In genomic region chr4:25970241-25970675, GRCh38 we compare ENCODE assay signal across 8 cellular contexts. TPM values are rescaled to one million over a fixed set of nuclear protein-coding genes. Genes with fewer than 3 reads are reported as not detected.
DNase-seq lines count a peak whose midpoint lies in the region; ATAC-seq and TF ChIP-seq lines count a peak whose summit lies in the region.

No MANE protein-coding gene starts in this region.

- TF ChIP-seq POLR2A in body of pancreas (IDR thresholded peaks at IDR 0.05) = peak in 1 of 3 donors; percentile 34

- H3K4me1 Mint-ChIP-seq in activated CD4-positive, alpha-beta T cell treated with anti-CD3 and anti-CD28 coated beads, Interleukin-2, amount 10 ng/mL, durations not matched to agents 24 days and 14 days = no peaks in the 10 kb centered on the region

- H3K27ac ChIP-seq in body of pancreas (peak overlapping the region; percentile 18 to 83 (median 66)), mesodermal cell (ENCODE audit: low read depth, low read length, severe bottlenecking) (peak overlapping the region; percentile 23)

- peak; percentile 41 for ATAC-seq in HG02885 (IDR thresholded peaks at IDR 0.05; ENCODE audit: poor library complexity, unreplicated experiment)
- peak; percentile 74 for ATAC-seq in body of pancreas

- H3K36me3 ChIP-seq in body of pancreas (replicated peaks in 1 of 2; ENCODE audit: insufficient read depth in 1 of 2, low read depth in 2 of 2) = no peaks in the 10 kb centered on the region
- H3K36me3 ChIP-seq in mesodermal cell (ENCODE audit: control insufficient read depth, insufficient read depth, low read length) = no peaks in the 10 kb centered on the region

- H3K4me3 ChIP-seq in body of pancreas (no peak overlapping the region), mesodermal cell (ENCODE audit: extremely low read depth, insufficient read depth, low read length, poor library complexity, severe bottlenecking) (no peak overlapping the region)

- intact Hi-C loops in body of pancreas (cut with DNase I) = no loop called here
- intact Hi-C loops in activated CD4-positive, alpha-beta T cell treated with anti-CD3 and anti-CD28 coated beads, Interleukin-2, amount 10 ng/mL, durations not matched to agents 24 days and 14 days (cut with micrococcal nuclease) = no loop called here

- CTCF ChIA-PET in GM10248 (lab: Yijun Ruan, JAX) = interaction anchor here (0.8 to 7.1 kb wide), 5 partner anchors 9 to 360 kb away, joined by 3 to 52 read pairs (median 4); no protein-coding TSS in a partner anchor

- no peaks in the 10 kb centered on the region for H3K9me3 ChIP-seq in body of pancreas
- no peaks in the 10 kb centered on the region for H3K9me3 ChIP-seq in mesodermal cell (ENCODE audit: control insufficient read depth, low read length)

- 35 to 52% methylated on average over 4 to 11 of the region's 11 CpGs for WGBS in body of pancreas, 2 donors
- 76 to 84% methylated on average over 2 to 5 of the region's 11 CpGs for WGBS in mesodermal cell (ENCODE audit: insufficient coverage in 2 of 2), 2 experiments

- H3K4me1 ChIP-seq in body of pancreas (peaks cover 14% of the 10 kb centered on the region), mesodermal cell (ENCODE audit: control insufficient read depth, insufficient read depth, low read length, poor library complexity, severe bottlenecking) (peaks cover 12% of the 10 kb centered on the region)

- DNase-seq in GM10248 (ENCODE audit: extremely low spot score) (peak; percentile 55), body of pancreas (peak; percentile 19 to 45 (median 35)), NCI-H2227 (lab: John Stamatoyannopoulos, UW; ENCODE audit: unreplicated experiment) (no peak)
- no peak for DNase-seq in activated CD4-positive, alpha-beta T cell treated with anti-CD3 and anti-CD28 coated beads for 4 hours
- DNase-seq in activated CD4-positive, alpha-beta T cell treated with anti-CD3 and anti-CD28 coated beads, Interleukin-2, amount 10 ng/mL, durations not matched to agents 24 days and 14 days = no peak
- no peak for DNase-seq in activated CD4-positive, alpha-beta T cell treated with anti-CD3 and anti-CD28 coated beads, Interleukin-2, amount 50 U/mL, for 4 hours

- no peaks in the 10 kb centered on the region for H3K36me3 Mint-ChIP-seq in activated CD4-positive, alpha-beta T cell treated with anti-CD3 and anti-CD28 coated beads, Interleukin-2, amount 10 ng/mL, durations not matched to agents 24 days and 14 days (ENCODE audit: low read depth)

- no peak overlapping the region for H3K4me3 Mint-ChIP-seq in activated CD4-positive, alpha-beta T cell treated with anti-CD3 and anti-CD28 coated beads, Interleukin-2, amount 10 ng/mL, durations not matched to agents 24 days and 14 days

- POLR2A ChIA-PET in GM10248 (lab: Yijun Ruan, JAX) = interaction anchor here (1.0 kb wide), 1 partner anchor 17 kb away, joined by 3 read pairs; no protein-coding TSS in a partner anchor

- no peak overlapping the region for H3K27ac Mint-ChIP-seq in activated CD4-positive, alpha-beta T cell treated with anti-CD3 and anti-CD28 coated beads, Interleukin-2, amount 10 ng/mL, durations not matched to agents 24 days and 14 days

- H3K27me3 Mint-ChIP-seq in activated CD4-positive, alpha-beta T cell treated with anti-CD3 and anti-CD28 coated beads, Interleukin-2, amount 10 ng/mL, durations not matched to agents 24 days and 14 days = peaks cover 6% of the 10 kb centered on the region

- TF ChIP-seq CTCF in GM10248 (IDR thresholded peaks at IDR 0.05; ENCODE audit: control extremely low read depth, extremely low read depth, low read depth, missing control alignments) (no peak), body of pancreas (IDR thresholded peaks at IDR 0.05) (no peak)

- no peaks in the 10 kb centered on the region for H3K9me3 Mint-ChIP-seq in activated CD4-positive, alpha-beta T cell treated with anti-CD3 and anti-CD28 coated beads, Interleukin-2, amount 10 ng/mL, durations not matched to agents 24 days and 14 days

- H3K27me3 ChIP-seq in body of pancreas = no peaks in the 10 kb centered on the region

RNA-seq across cellular contexts. Expression of gene SMIM20, which starts 56.2 kb away (rescaled TPM):
- 10 to 100 TPM in 1 of 2 donors, under 1 TPM in 1; 0.99 to 21.5 TPM for total RNA-seq in body of pancreas
- polyA plus RNA-seq in mesodermal cell (2013, experiment 1 of 2) = 48.3 TPM
- polyA plus RNA-seq in mesodermal cell (2013, experiment 2 of 2) = 45.7 TPM
- total RNA-seq in activated CD4-positive, alpha-beta T cell treated with anti-CD3 and anti-CD28 coated beads, Interleukin-2, amount 10 ng/mL, durations not matched to agents 24 days and 14 days = 17.0 and 18.9 TPM in 2 replicates

Comparison
In these comparisons a context has a peak if more than half of its experiments do, and no peak if none do; other contexts are left out.
1. DNase-seq: peak in GM10248 (single experiment) and body of pancreas (4 of 4); none in NCI-H2227 (single experiment), activated CD4-positive, alpha-beta T cell treated with anti-CD3 and anti-CD28 coated beads for 4 hours (0 of 2), activated CD4-positive, alpha-beta T cell treated with anti-CD3 and anti-CD28 coated beads, Interleukin-2, amount 10 ng/mL, durations not matched to agents 24 days and 14 days (single experiment) and activated CD4-positive, alpha-beta T cell treated with anti-CD3 and anti-CD28 coated beads, Interleukin-2, amount 50 U/mL, for 4 hours (0 of 2).